2 cellular contexts compared by ENCODE assay signal in genomic region chr15:52759969-52760368, GRCh38.
TF ChIP-seq lines count a peak whose summit lies in the region.

No MANE protein-coding gene starts in this region.

TF ChIP-seq in HCT116, 20 proteins besides CTCF, POLR2A, EP300 and RAD21 (continued from another document):
- TF ChIP-seq REST (IDR thresholded peaks at IDR 0.05; ENCODE audit: low read depth), result no peak
- no peak for TF ChIP-seq SP1 (IDR thresholded peaks at IDR 0.05; ENCODE audit: low read depth)
- TF ChIP-seq EGR1 (IDR thresholded peaks at IDR 0.05; ENCODE audit: low read depth), result no peak
- no peak for TF ChIP-seq EZH2phosphoT487 (IDR thresholded peaks at IDR 0.05; ENCODE audit: borderline replicate concordance)
- no peak for TF ChIP-seq ELF1 (IDR thresholded peaks at IDR 0.05; ENCODE audit: borderline replicate concordance, low read depth)
- TF ChIP-seq EZH2 (IDR thresholded peaks at IDR 0.05), result no peak

TF ChIP-seq in WTC11, 78 proteins besides CTCF, POLR2A, EP300 and RAD21 (continued from another document):
- TF ChIP-seq ZBTB43 (CRISPR knock-in tag; IDR thresholded peaks at IDR 0.05) (no peak), USF1 (CRISPR knock-in tag; IDR thresholded peaks at IDR 0.05) (no peak), TEAD4 (CRISPR knock-in tag; IDR thresholded peaks at IDR 0.05) (no peak), ZNF281 (CRISPR knock-in tag; IDR thresholded peaks at IDR 0.05) (no peak), SP1 (CRISPR knock-in tag; conservative IDR thresholded peaks at IDR 0.05) (no peak)
- TF ChIP-seq, protein P1, sequence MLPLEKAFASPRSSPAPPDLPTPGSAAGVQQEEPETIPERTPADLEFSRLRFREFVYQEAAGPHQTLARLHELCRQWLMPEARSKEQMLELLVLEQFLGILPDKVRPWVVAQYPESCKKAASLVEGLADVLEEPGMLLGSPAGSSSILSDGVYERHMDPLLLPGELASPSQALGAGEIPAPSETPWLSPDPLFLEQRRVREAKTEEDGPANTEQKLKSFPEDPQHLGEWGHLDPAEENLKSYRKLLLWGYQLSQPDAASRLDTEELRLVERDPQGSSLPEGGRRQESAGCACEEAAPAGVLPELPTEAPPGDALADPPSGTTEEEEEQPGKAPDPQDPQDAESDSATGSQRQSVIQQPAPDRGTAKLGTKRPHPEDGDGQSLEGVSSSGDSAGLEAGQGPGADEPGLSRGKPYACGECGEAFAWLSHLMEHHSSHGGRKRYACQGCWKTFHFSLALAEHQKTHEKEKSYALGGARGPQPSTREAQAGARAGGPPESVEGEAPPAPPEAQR (CRISPR knock-in tag; IDR thresholded peaks at IDR 0.05), result no peak
- TF ChIP-seq, protein P2, sequence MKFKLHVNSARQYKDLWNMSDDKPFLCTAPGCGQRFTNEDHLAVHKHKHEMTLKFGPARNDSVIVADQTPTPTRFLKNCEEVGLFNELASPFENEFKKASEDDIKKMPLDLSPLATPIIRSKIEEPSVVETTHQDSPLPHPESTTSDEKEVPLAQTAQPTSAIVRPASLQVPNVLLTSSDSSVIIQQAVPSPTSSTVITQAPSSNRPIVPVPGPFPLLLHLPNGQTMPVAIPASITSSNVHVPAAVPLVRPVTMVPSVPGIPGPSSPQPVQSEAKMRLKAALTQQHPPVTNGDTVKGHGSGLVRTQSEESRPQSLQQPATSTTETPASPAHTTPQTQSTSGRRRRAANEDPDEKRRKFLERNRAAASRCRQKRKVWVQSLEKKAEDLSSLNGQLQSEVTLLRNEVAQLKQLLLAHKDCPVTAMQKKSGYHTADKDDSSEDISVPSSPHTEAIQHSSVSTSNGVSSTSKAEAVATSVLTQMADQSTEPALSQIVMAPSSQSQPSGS (CRISPR knock-in tag; IDR thresholded peaks at IDR 0.05; ENCODE audit: borderline replicate concordance, low read depth), result no peak
- TF ChIP-seq, protein P3, sequence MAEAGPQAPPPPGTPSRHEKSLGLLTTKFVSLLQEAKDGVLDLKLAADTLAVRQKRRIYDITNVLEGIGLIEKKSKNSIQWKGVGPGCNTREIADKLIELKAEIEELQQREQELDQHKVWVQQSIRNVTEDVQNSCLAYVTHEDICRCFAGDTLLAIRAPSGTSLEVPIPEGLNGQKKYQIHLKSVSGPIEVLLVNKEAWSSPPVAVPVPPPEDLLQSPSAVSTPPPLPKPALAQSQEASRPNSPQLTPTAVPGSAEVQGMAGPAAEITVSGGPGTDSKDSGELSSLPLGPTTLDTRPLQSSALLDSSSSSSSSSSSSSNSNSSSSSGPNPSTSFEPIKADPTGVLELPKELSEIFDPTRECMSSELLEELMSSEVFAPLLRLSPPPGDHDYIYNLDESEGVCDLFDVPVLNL (CRISPR knock-in tag; IDR thresholded peaks at IDR 0.05; ENCODE audit: borderline replicate concordance, low read depth), result no peak
